1 cellular context compared by ENCODE assay signal in the genomic region with DNA sequence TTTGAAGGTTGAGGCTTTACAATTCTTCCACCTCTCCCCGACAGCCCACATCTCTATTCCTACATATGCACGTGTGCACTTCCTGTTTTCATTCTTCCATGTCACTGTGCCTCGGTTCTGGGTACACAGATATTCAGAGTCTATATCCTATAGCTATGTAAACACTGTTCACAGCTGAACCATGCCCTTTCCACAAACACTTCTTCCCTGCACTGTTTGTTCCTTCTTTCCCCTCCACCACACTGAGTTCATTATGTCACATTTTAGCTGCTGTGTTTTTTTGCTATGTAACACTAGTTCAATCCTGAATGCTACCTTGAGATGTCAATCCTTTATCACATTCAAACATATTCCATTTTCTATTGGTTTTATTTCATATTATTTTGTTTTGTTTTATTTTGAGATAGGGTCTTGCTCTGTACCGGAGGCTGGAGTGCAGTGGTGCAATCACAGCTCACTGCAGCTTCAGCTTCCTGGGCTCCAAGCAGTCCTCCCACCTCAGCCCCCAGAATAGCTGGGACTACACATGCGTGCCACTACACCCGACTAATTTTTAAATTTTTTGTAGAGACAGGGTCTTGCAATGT.
TF ChIP-seq lines count a peak whose summit lies in the region.

No MANE protein-coding gene starts in this region.

TF ChIP-seq in GM12878, 131 proteins besides CTCF, POLR2A, EP300 and RAD21:
- TF ChIP-seq FOXK2 (IDR thresholded peaks at IDR 0.05) (peak; percentile 26; the same call in 1 of the 2 replicates), IKZF2 (IDR thresholded peaks at IDR 0.05) (0 out of 4 replicates have a peak, but pooled peaks of 1 of the 2 experiments have one; percentile 22), NR2C1 (IDR thresholded peaks at IDR 0.05) (no peak), CHD2 (IDR thresholded peaks at IDR 0.05; ENCODE audit: borderline replicate concordance, low read depth, low read length) (no peak), STAT1 (conservative IDR thresholded peaks at IDR 0.05) (no peak), EZH2 (IDR thresholded peaks at IDR 0.05; ENCODE audit: borderline replicate concordance, control insufficient read depth, low read depth, low read length) (no peak), E4F1 (IDR thresholded peaks at IDR 0.05; ENCODE audit: borderline replicate concordance, partially characterized antibody) (no peak), HDAC6 (IDR thresholded peaks at IDR 0.05; ENCODE audit: unreplicated experiment) (no peak), MLLT1 (IDR thresholded peaks at IDR 0.05) (no peak), JUND (IDR thresholded peaks at IDR 0.05; ENCODE audit: low read depth, low read length) (no peak), NFXL1 (IDR thresholded peaks at IDR 0.05; ENCODE audit: borderline replicate concordance) (no peak), IRF4 (IDR thresholded peaks at IDR 0.05; ENCODE audit: low read depth, low read length) (no peak), MYB (IDR thresholded peaks at IDR 0.05; ENCODE audit: borderline replicate concordance, low read depth, low read length) (no peak), BRCA1 (IDR thresholded peaks at IDR 0.05; ENCODE audit: low read depth, low read length) (no peak), KDM1A (IDR thresholded peaks at IDR 0.05; ENCODE audit: borderline replicate concordance) (no peak), CEBPZ (IDR thresholded peaks at IDR 0.05; ENCODE audit: low read depth, low read length) (no peak), SREBF2 (IDR thresholded peaks at IDR 0.05; ENCODE audit: low read length) (no peak), SUPT20H (IDR thresholded peaks at IDR 0.05; ENCODE audit: borderline replicate concordance, control insufficient read depth, low read depth, low read length) (no peak), SPI1 (IDR thresholded peaks at IDR 0.05; ENCODE audit: borderline replicate concordance, insufficient read depth, low read depth, low read length) (peak; percentile 77; the same call in 1 of the 2 replicates), POLR2AphosphoS5 (IDR thresholded peaks at IDR 0.05; ENCODE audit: low read length) (no peak), BHLHE40 (IDR thresholded peaks at IDR 0.05; ENCODE audit: borderline replicate concordance in 1 of 2, low read depth in 2 of 2, low read length in 1 of 2) (peak in 1 of 2 experiments; percentile 36; a peak in 1 of 4 replicates)
TF ChIP-seq in GM12878: peak in this region for 4.
